Comparison of ENCODE assay signal across 8 cellular contexts in the genomic region with DNA sequence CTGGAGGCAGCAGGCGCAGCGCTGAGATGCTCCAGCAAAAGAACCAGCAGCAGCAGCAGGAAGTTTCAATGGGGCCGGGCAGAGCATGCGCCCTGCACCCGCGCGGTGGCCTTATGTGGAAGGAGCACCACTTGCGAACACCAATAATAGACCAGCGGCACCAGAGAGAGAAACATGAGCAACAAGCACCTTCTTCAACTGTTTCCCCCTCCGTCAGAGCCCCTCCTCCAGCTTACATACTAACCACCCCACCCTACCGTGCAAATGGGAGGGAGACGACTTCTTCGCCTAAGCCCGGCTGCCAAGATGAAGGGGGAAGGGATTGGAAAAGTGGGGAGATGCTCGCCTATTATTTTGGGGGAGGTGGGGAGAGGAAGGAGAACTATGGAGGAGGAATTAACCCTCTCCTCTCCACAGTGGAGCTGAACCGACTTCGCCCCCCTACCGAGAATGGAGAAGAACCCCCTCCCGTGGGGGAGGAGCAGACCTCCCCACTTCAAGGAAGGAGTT. TPM values are rescaled to one million over a fixed set of nuclear protein-coding genes. Genes with fewer than 3 reads are reported as not detected.
DNase-seq lines count a peak whose midpoint lies in the region; ATAC-seq, FAIRE-seq and TF ChIP-seq lines count a peak whose summit lies in the region.

No MANE protein-coding gene starts in this region.

- peaks cover 71% of the 10 kb centered on the region for H3K79me2 ChIP-seq in DND-41 (ENCODE audit: insufficient read depth, low read length)
- peaks cover 83% of the 10 kb centered on the region for H3K79me2 ChIP-seq in GM23248 (ENCODE audit: insufficient read depth)
- H3K79me2 ChIP-seq in fibroblast of lung (ENCODE audit: control insufficient read depth, insufficient read depth, low read length) = peaks cover 62% of the 10 kb centered on the region

- POLR2A ChIA-PET in naive thymus-derived CD4-positive, alpha-beta T cell (lab: Charles Lee) = interaction anchor here (0.6 to 2.0 kb wide), 2 partner anchors 45 to 175 kb away, joined by 4 to 24 read pairs; a partner anchor contains a TSS

- H3K4me3 ChIP-seq in DND-41 (ENCODE audit: low read depth in 1 of 2, low read length in 2 of 2) = peak overlapping the region; percentile 92 to 98
- peak overlapping the region; percentile 98 for H3K4me3 ChIP-seq in GM23248
- peak overlapping the region; percentile 61 to 98 (median 85) for H3K4me3 ChIP-seq in fibroblast of lung (replicated peaks in 1 of 4; ENCODE audit: control extremely low read depth in 1 of 4, insufficient read depth in 1 of 4, low read depth in 3 of 4, low read length in 4 of 4)
- peak overlapping the region; percentile 95 for H3K4me3 ChIP-seq in naive thymus-derived CD4-positive, alpha-beta T cell (ENCODE audit: low read length)

- ATAC-seq in DND-41 (ENCODE audit: insufficient read depth, low read depth) = peak; percentile 74
- peak; percentile 60 for ATAC-seq in naive thymus-derived CD4-positive, alpha-beta T cell
- peak; percentile 80 for ATAC-seq in stimulated activated effector memory CD8-positive, alpha-beta T cell treated with anti-CD3 and anti-CD28 coated beads, Interleukin-12 subunit alpha, Interleukin-12 subunit beta, amount 100 ng/mL, for 72 hours

- in situ Hi-C loops in GM23248 (cut with MboI) = no loop called here

- no peak for FAIRE-seq in RCC 7860 (lab: Jason Lieb, UNC)

- TF ChIP-seq CTCF in DND-41 (IDR thresholded peaks at IDR 0.05; ENCODE audit: borderline replicate concordance, extremely low read depth, low read length, poor library complexity, severe bottlenecking) (no peak), fibroblast of lung (conservative IDR thresholded peaks at IDR 0.05 in 1 of 2, IDR thresholded peaks at IDR 0.05 in 1 of 2; ENCODE audit: low read depth in 1 of 2, low read length in 2 of 2) (peak; percentile 14 to 18)

- H3K36me3 Mint-ChIP-seq in activated T-helper 1 cell treated with anti-CD3 and anti-CD28 coated beads, Interleukin-12 subunit alpha, Interleukin-12 subunit beta, Interleukin-2, Interleukin-4 antibody, amounts not matched to agents 30 ng/mL and 10 ng/mL and 1 ng/mL, durations not matched to agents 14 hours and 24 hours and 36 hours (ENCODE audit: low read depth) = peaks cover 15% of the 10 kb centered on the region
- peaks cover 4 to 13% (median 5%) of the 10 kb centered on the region in 5 donors for H3K36me3 Mint-ChIP-seq in naive thymus-derived CD4-positive, alpha-beta T cell
- peaks cover 9% of the 10 kb centered on the region for H3K36me3 Mint-ChIP-seq in stimulated activated effector memory CD8-positive, alpha-beta T cell treated with anti-CD3 and anti-CD28 coated beads, Interleukin-12 subunit alpha, Interleukin-12 subunit beta, amount 100 ng/mL, for 72 hours

- peaks cover 4% of the 10 kb centered on the region for H3K9me3 Mint-ChIP-seq in activated T-helper 1 cell treated with anti-CD3 and anti-CD28 coated beads, Interleukin-12 subunit alpha, Interleukin-12 subunit beta, Interleukin-2, Interleukin-4 antibody, amounts not matched to agents 30 ng/mL and 10 ng/mL and 1 ng/mL, durations not matched to agents 14 hours and 24 hours and 36 hours
- peaks cover 0 to 5% (median 0%) of the 10 kb centered on the region in 11 donors for H3K9me3 Mint-ChIP-seq in naive thymus-derived CD4-positive, alpha-beta T cell
- peaks cover 4% of the 10 kb centered on the region for H3K9me3 Mint-ChIP-seq in stimulated activated effector memory CD8-positive, alpha-beta T cell treated with anti-CD3 and anti-CD28 coated beads, Interleukin-12 subunit alpha, Interleukin-12 subunit beta, amount 100 ng/mL, for 72 hours

- DNase-seq in DND-41 (peak; percentile 91), GM23248 (peak; percentile 94), Kasumi-1 (lab: John Stamatoyannopoulos, UW) (peak; percentile 89 to 93), RCC 7860 (ENCODE audit: low spot score) (peak; percentile 66), fibroblast of lung (ENCODE audit: low read depth in 2 of 2) (peak; percentile 86 to 93)
- peak; percentile 79 for DNase-seq in activated T-helper 1 cell treated with anti-CD3 and anti-CD28 coated beads, Interleukin-12 subunit alpha, Interleukin-12 subunit beta, Interleukin-2, Interleukin-4 antibody, amounts not matched to agents 30 ng/mL and 10 ng/mL and 1 ng/mL, durations not matched to agents 14 hours and 24 hours and 36 hours (ENCODE audit: low spot score)
- DNase-seq in naive thymus-derived CD4-positive, alpha-beta T cell = peak; percentile 60 to 89 (median 85)
- peak; percentile 64 to 88 for DNase-seq in stimulated activated effector memory CD8-positive, alpha-beta T cell treated with anti-CD3 and anti-CD28 coated beads, Interleukin-12 subunit alpha, Interleukin-12 subunit beta, amount 100 ng/mL, for 72 hours (ENCODE audit: low spot score in 2 of 2)

- peaks cover 46% of the 10 kb centered on the region for H3K4me1 Mint-ChIP-seq in activated T-helper 1 cell treated with anti-CD3 and anti-CD28 coated beads, Interleukin-12 subunit alpha, Interleukin-12 subunit beta, Interleukin-2, Interleukin-4 antibody, amounts not matched to agents 30 ng/mL and 10 ng/mL and 1 ng/mL, durations not matched to agents 14 hours and 24 hours and 36 hours (ENCODE audit: low read depth)
- H3K4me1 Mint-ChIP-seq in naive thymus-derived CD4-positive, alpha-beta T cell = peaks cover 34 to 60% (median 48%) of the 10 kb centered on the region in 7 donors
- peaks cover 35% of the 10 kb centered on the region for H3K4me1 Mint-ChIP-seq in stimulated activated effector memory CD8-positive, alpha-beta T cell treated with anti-CD3 and anti-CD28 coated beads, Interleukin-12 subunit alpha, Interleukin-12 subunit beta, amount 100 ng/mL, for 72 hours

- peak overlapping the region; percentile 95 for H3K4me3 Mint-ChIP-seq in activated T-helper 1 cell treated with anti-CD3 and anti-CD28 coated beads, Interleukin-12 subunit alpha, Interleukin-12 subunit beta, Interleukin-2, Interleukin-4 antibody, amounts not matched to agents 30 ng/mL and 10 ng/mL and 1 ng/mL, durations not matched to agents 14 hours and 24 hours and 36 hours
- peak overlapping the region; percentile 89 to 99 (median 96) for H3K4me3 Mint-ChIP-seq in naive thymus-derived CD4-positive, alpha-beta T cell
- H3K4me3 Mint-ChIP-seq in stimulated activated effector memory CD8-positive, alpha-beta T cell treated with anti-CD3 and anti-CD28 coated beads, Interleukin-12 subunit alpha, Interleukin-12 subunit beta, amount 100 ng/mL, for 72 hours = peak overlapping the region; percentile 93

- H3K27me3 ChIP-seq in DND-41 (ENCODE audit: insufficient read depth, low read length, poor library complexity) (no peaks in the 10 kb centered on the region), GM23248 (replicated peaks; ENCODE audit: insufficient read depth) (no peaks in the 10 kb centered on the region), fibroblast of lung (ENCODE audit: control insufficient read depth, insufficient read depth, low read length) (no peaks in the 10 kb centered on the region)
- no peaks in the 10 kb centered on the region for H3K27me3 ChIP-seq in naive thymus-derived CD4-positive, alpha-beta T cell (ENCODE audit: control insufficient read depth in 2 of 2, insufficient read depth in 2 of 2, low read length in 2 of 2)

- H4K20me1 ChIP-seq in DND-41 (ENCODE audit: insufficient read depth, low read length) (peaks cover 41% of the 10 kb centered on the region), GM23248 (ENCODE audit: insufficient read depth) (peaks cover 16% of the 10 kb centered on the region), fibroblast of lung (ENCODE audit: control insufficient read depth, extremely low read depth, insufficient read depth, low read length) (peaks cover 5% of the 10 kb centered on the region)

- H3K9me2 ChIP-seq in GM23248 (ENCODE audit: insufficient read depth) = no peaks in the 10 kb centered on the region

- CTCF ChIA-PET in naive thymus-derived CD4-positive, alpha-beta T cell (lab: Charles Lee) = interaction anchor here (0.6 to 0.8 kb wide), 3 partner anchors 170 to 177 kb away, joined by 3 to 7 read pairs (median 4); a partner anchor contains a TSS

- H3K27ac ChIP-seq in DND-41 (ENCODE audit: low read length) = peak overlapping the region; percentile 86
- H3K27ac ChIP-seq in GM23248 = peak overlapping the region; percentile 55
- peak overlapping the region; percentile 75 for H3K27ac ChIP-seq in fibroblast of lung (ENCODE audit: insufficient read depth, low read length)
- H3K27ac ChIP-seq in naive thymus-derived CD4-positive, alpha-beta T cell (ENCODE audit: low read depth, low read length) = peak overlapping the region; percentile 84

- WGBS in GM23248 (ENCODE audit: low coverage in 1 of 2, low lambda C conversion rate in 2 of 2, missing lambda C conversion rate in 2 of 2), 2 experiments = 1 to 3% methylated on average over 12 to 19 of the region's 19 CpGs

- H3K4me1 ChIP-seq in DND-41 (ENCODE audit: insufficient read depth, low read length) (peaks cover 38% of the 10 kb centered on the region), GM23248 (ENCODE audit: insufficient read depth) (peaks cover 22% of the 10 kb centered on the region), fibroblast of lung (ENCODE audit: control insufficient read depth, extremely low read depth, insufficient read depth, low read length) (no peaks in the 10 kb centered on the region)
- peaks cover 28 to 30% of the 10 kb centered on the region in 2 donors for H3K4me1 ChIP-seq in naive thymus-derived CD4-positive, alpha-beta T cell (ENCODE audit: control insufficient read depth in 2 of 2, insufficient read depth in 2 of 2, low read length in 2 of 2)

- H3K36me3 ChIP-seq in DND-41 (ENCODE audit: insufficient read depth, low read length) = peaks cover 8% of the 10 kb centered on the region
- H3K36me3 ChIP-seq in GM23248 (ENCODE audit: low read depth) = no peaks in the 10 kb centered on the region
- H3K36me3 ChIP-seq in fibroblast of lung (ENCODE audit: control insufficient read depth, insufficient read depth, low read length) = no peaks in the 10 kb centered on the region
- H3K36me3 ChIP-seq in naive thymus-derived CD4-positive, alpha-beta T cell (ENCODE audit: control insufficient read depth in 2 of 3, insufficient read depth in 3 of 3, low read length in 3 of 3) = peaks cover 0 to 10% (median 0%) of the 10 kb centered on the region in 3 experiments

- H3K4me2 ChIP-seq in DND-41 (ENCODE audit: insufficient read depth, low read length) (peak overlapping the region; percentile 99), GM23248 (ENCODE audit: unreplicated experiment) (peak overlapping the region; percentile 92), fibroblast of lung (ENCODE audit: extremely low read depth, insufficient read depth, low read length) (peak overlapping the region; percentile 76)

- peaks cover 26% of the 10 kb centered on the region for H3F3A ChIP-seq in GM23248 (ENCODE audit: insufficient read depth)

- peak overlapping the region; percentile 92 for H2AFZ ChIP-seq in DND-41 (ENCODE audit: low read depth, low read length)
- peak overlapping the region; percentile 84 for H2AFZ ChIP-seq in GM23248
- no peak overlapping the region for H2AFZ ChIP-seq in fibroblast of lung (ENCODE audit: low read length)

- H3K27ac Mint-ChIP-seq in activated T-helper 1 cell treated with anti-CD3 and anti-CD28 coated beads, Interleukin-12 subunit alpha, Interleukin-12 subunit beta, Interleukin-2, Interleukin-4 antibody, amounts not matched to agents 30 ng/mL and 10 ng/mL and 1 ng/mL, durations not matched to agents 14 hours and 24 hours and 36 hours = peak overlapping the region; percentile 94
- peak overlapping the region; percentile 88 to 99 (median 95) for H3K27ac Mint-ChIP-seq in naive thymus-derived CD4-positive, alpha-beta T cell
- H3K27ac Mint-ChIP-seq in stimulated activated effector memory CD8-positive, alpha-beta T cell treated with anti-CD3 and anti-CD28 coated beads, Interleukin-12 subunit alpha, Interleukin-12 subunit beta, amount 100 ng/mL, for 72 hours = peak overlapping the region; percentile 89

- H3K9ac ChIP-seq in DND-41 (ENCODE audit: low read depth, low read length) = peak overlapping the region; percentile 98
- peak overlapping the region; percentile 86 for H3K9ac ChIP-seq in GM23248
- peak overlapping the region; percentile 83 for H3K9ac ChIP-seq in fibroblast of lung (ENCODE audit: insufficient read depth, low read length)

- H3K9me3 ChIP-seq in DND-41 (ENCODE audit: insufficient read depth, low read length, severe bottlenecking) (no peaks in the 10 kb centered on the region), GM23248 (ENCODE audit: low read depth) (no peaks in the 10 kb centered on the region), fibroblast of lung (ENCODE audit: control insufficient read depth, insufficient read depth, low read depth, low read length) (no peaks in the 10 kb centered on the region)
- no peaks in the 10 kb centered on the region for H3K9me3 ChIP-seq in naive thymus-derived CD4-positive, alpha-beta T cell (ENCODE audit: control insufficient read depth in 2 of 3, low read length in 3 of 3)

- intact Hi-C loops in activated T-helper 1 cell treated with anti-CD3 and anti-CD28 coated beads, Interleukin-12 subunit alpha, Interleukin-12 subunit beta, Interleukin-2, Interleukin-4 antibody, amounts not matched to agents 30 ng/mL and 10 ng/mL and 1 ng/mL, durations not matched to agents 14 hours and 24 hours and 36 hours (cut with micrococcal nuclease) = loop anchor here (1.0 to 5.0 kb wide), 5 partner anchors 43 to 369 kb away; a partner anchor contains a TSS
- intact Hi-C loops in naive thymus-derived CD4-positive, alpha-beta T cell (cut with micrococcal nuclease) = loop anchor here (1.0 to 5.0 kb wide), 5 partner anchors 43 to 320 kb away; a partner anchor contains a TSS

- peaks cover under 1% of the 10 kb centered on the region for H3K27me3 Mint-ChIP-seq in activated T-helper 1 cell treated with anti-CD3 and anti-CD28 coated beads, Interleukin-12 subunit alpha, Interleukin-12 subunit beta, Interleukin-2, Interleukin-4 antibody, amounts not matched to agents 30 ng/mL and 10 ng/mL and 1 ng/mL, durations not matched to agents 14 hours and 24 hours and 36 hours (ENCODE audit: insufficient read depth)
- H3K27me3 Mint-ChIP-seq in naive thymus-derived CD4-positive, alpha-beta T cell = peaks cover 0 to 2% (median 0%) of the 10 kb centered on the region in 5 donors

RNA-seq across cellular contexts. Expression of a gene that starts 1.1 kb away (rescaled TPM):
- 39.0 and 41.9 TPM in 2 replicates for total RNA-seq in GM23248 (2014; rRNA removed; shearing (Covaris generic))
- 40.6 and 48.2 TPM in 2 replicates for polyA plus RNA-seq in GM23248 (2016; fragmentation: Nextera tagmentation; extraction: Ambion mirVana)
- total RNA-seq in activated T-helper 1 cell treated with anti-CD3 and anti-CD28 coated beads, Interleukin-12 subunit alpha, Interleukin-12 subunit beta, Interleukin-2, Interleukin-4 antibody, amounts not matched to agents 30 ng/mL and 10 ng/mL and 1 ng/mL, durations not matched to agents 14 hours and 24 hours and 36 hours = 47.0 and 49.2 TPM in 2 replicates
- total RNA-seq in fibroblast of lung = 29.3 and 38.1 TPM in 2 replicates
- polyA plus RNA-seq in fibroblast of lung = 27.5 and 28.1 TPM in 2 replicates
- 34.1 and 41.9 TPM in 2 replicates for polyA plus RNA-seq in fibroblast of lung (2012)
- 9.3 and 10.2 TPM in 2 replicates for polyA minus RNA-seq in fibroblast of lung (ENCODE audit: low replicate concordance)
- 100 to 1,000 TPM in 2 of 5 experiments, 10 to 100 TPM in 3; 59.0 to 113 (median 88.9) TPM for total RNA-seq in naive thymus-derived CD4-positive, alpha-beta T cell
- polyA plus RNA-seq in naive thymus-derived CD4-positive, alpha-beta T cell = 10 to 100 TPM; 33.3 to 38.4 TPM

RNA-seq across cellular contexts. Expression of a gene that starts 1.5 kb away (rescaled TPM):
- 7.3 and 8.5 TPM in 2 replicates for total RNA-seq in GM23248 (2014; rRNA removed; shearing (Covaris generic))
- polyA plus RNA-seq in GM23248 (2016; fragmentation: Nextera tagmentation; extraction: Ambion mirVana) = 55.2 and 56.3 TPM in 2 replicates
- 1.5 and 2.4 TPM in 2 replicates for total RNA-seq in activated T-helper 1 cell treated with anti-CD3 and anti-CD28 coated beads, Interleukin-12 subunit alpha, Interleukin-12 subunit beta, Interleukin-2, Interleukin-4 antibody, amounts not matched to agents 30 ng/mL and 10 ng/mL and 1 ng/mL, durations not matched to agents 14 hours and 24 hours and 36 hours
- total RNA-seq in fibroblast of lung = 32.4 and 39.6 TPM in 2 replicates
- 76.1 and 98.4 TPM in 2 replicates for polyA plus RNA-seq in fibroblast of lung
- 117 and 132 TPM in 2 replicates for polyA plus RNA-seq in fibroblast of lung (2012)
- polyA minus RNA-seq in fibroblast of lung (ENCODE audit: low replicate concordance) = 35.0 TPM in 1 of 2 replicates, not detected in the other
- total RNA-seq in naive thymus-derived CD4-positive, alpha-beta T cell = 1 to 10 TPM; 5.2 to 9.2 (median 6.5) TPM
- polyA plus RNA-seq in naive thymus-derived CD4-positive, alpha-beta T cell = 10 to 100 TPM; 25.5 TPM

Comparison
In these comparisons a context has a peak if more than half of its experiments do, and no peak if none do; other contexts are left out.
1. Peak in every context shown above with its lines: DNase-seq, ATAC-seq, H3K4me3 ChIP-seq and H3K27ac ChIP-seq.